1 cellular context compared by ENCODE assay signal in genomic region chr15:43134157-43134637, GRCh38.
TF ChIP-seq lines count a peak whose summit lies in the region.

No MANE protein-coding gene starts in this region.

TF ChIP-seq in GM12878, 131 proteins besides CTCF, POLR2A, EP300 and RAD21 (continued from another document):
- no peak for TF ChIP-seq ZBTB4 (CRISPR knock-in tag; IDR thresholded peaks at IDR 0.05)
TF ChIP-seq in GM12878: peak in this region for 1.
